Comparison of ENCODE assay signal across 17 cellular contexts in the genomic region with DNA sequence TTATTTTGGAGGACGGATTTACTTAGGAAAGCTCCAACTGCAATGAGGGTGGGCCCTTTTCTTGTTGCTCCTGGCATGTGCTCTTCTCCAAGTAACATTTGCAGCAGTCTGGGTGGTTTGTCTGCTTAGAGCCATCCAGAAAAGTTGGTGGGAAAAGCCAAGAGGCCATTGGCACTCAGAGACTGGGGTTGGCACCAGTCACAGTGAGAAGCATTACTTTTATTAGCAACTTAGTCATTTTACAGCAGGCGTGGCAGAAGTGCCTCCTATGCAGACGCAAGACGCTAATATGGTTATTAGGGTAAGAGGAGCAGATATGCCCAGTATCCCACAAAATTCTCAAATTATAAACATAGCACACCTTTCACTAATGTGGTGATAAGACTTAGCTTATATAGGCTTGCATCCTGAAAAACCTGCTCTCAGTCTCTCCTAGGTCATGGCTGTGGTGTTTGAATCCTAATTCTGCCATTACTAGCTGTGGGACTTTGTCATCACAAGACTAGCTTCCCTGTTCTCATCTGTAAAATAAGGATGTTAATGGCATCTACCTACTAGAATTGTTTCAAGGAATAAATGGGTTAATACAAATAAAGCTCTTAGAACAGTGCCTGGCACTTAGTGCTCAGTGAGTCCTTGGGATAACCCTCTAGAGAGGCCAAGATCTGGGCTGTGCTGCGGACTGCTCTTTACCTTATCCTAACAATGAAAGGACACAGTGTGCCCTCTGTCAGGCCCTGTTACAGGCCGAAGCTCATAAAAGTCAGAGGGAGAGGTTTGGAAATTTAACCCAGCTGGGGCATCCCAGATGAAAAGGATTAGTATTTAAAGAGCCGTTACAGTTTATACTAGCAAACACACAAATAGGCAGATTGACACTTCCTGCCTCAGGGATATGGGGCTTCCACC.
DNase-seq lines count a peak whose midpoint lies in the region; ATAC-seq and TF ChIP-seq lines count a peak whose summit lies in the region.
"Had no signal": no experiment of that assay in that cellular context is flagged by ENCODE, and none has a peak within 500 bp of the region (broad histone marks: within the 10 kb centered on the region; RNA-seq: fewer than 3 reads in every experiment).

No MANE protein-coding gene starts in this region.

- TF ChIP-seq EP300 in stomach (IDR thresholded peaks at IDR 0.05): no peak
- TF ChIP-seq EP300 in SK-N-SH (IDR thresholded peaks at IDR 0.05; ENCODE audit: borderline replicate concordance in 1 of 2, low read depth in 1 of 2, low read length in 1 of 2): no peak

- H3K27me3 ChIP-seq in stomach (no peaks in the 10 kb centered on the region), A673 (replicated peaks; ENCODE audit: insufficient read depth, low read depth, low read length, poor library complexity) (no peaks in the 10 kb centered on the region), SK-N-SH (ENCODE audit: insufficient read depth) (no peaks in the 10 kb centered on the region)

- BruUV-seq in A673 (replicated peaks; lab: Mats Ljungman, UMichigan): no TSS peak

- H3K9ac ChIP-seq in SK-N-SH: no peak overlapping the region

- WGBS in stomach, 5 donors: 47 to 65% (median 54%) methylated on average over 7 of the region's 7 CpGs
- WGBS in SK-N-SH (ENCODE audit: low lambda C conversion rate): 85% methylated on average over 7 of the region's 7 CpGs

- TF ChIP-seq CTCF in mesothelial cell of epicardium (IDR thresholded peaks at IDR 0.05; ENCODE audit: unreplicated experiment): no peak
- TF ChIP-seq CTCF in stomach (IDR thresholded peaks at IDR 0.05): no peak
- TF ChIP-seq CTCF in A673 (conservative IDR thresholded peaks at IDR 0.05; ENCODE audit: low read depth, low read length): no peak
- no peak for TF ChIP-seq CTCF in SK-N-SH (IDR thresholded peaks at IDR 0.05)

- TF ChIP-seq RAD21 in SK-N-SH (IDR thresholded peaks at IDR 0.05; ENCODE audit: low read length): no peak

- H3K9me3 ChIP-seq in stomach (no peaks in the 10 kb centered on the region), A673 (ENCODE audit: low read depth, low read length, poor library complexity, severe bottlenecking) (no peaks in the 10 kb centered on the region), SK-N-SH (no peaks in the 10 kb centered on the region)

- H3K4me3 Mint-ChIP-seq in mesothelial cell of epicardium: no peak overlapping the region
- H3K4me3 Mint-ChIP-seq: activated naive CD8-positive, alpha-beta T cell; effector memory CD8-positive, alpha-beta T cell had no signal

- H3K4me2 ChIP-seq in SK-N-SH: no peak overlapping the region

- no peaks in the 10 kb centered on the region for H3K9me2 ChIP-seq in SK-N-SH

- CTCF ChIA-PET in A673 (lab: Charles Lee) (interaction anchor here (0.6 kb wide), 1 partner anchor 59 kb away, joined by 3 read pairs; no protein-coding TSS in a partner anchor), SK-N-SH (lab: Yijun Ruan, JAX) (interaction anchor here (0.8 to 1.8 kb wide), 4 partner anchors 14 to 254 kb away, joined by 3 to 7 read pairs (median 3); no protein-coding TSS in a partner anchor)

- peak overlapping the region; percentile 27 to 59 (median 44) for H3K27ac ChIP-seq in stomach
- H3K27ac ChIP-seq in A673 (ENCODE audit: low read depth, low read length, poor library complexity, severe bottlenecking): no peak overlapping the region
- no peak overlapping the region; a peak in 1 of 4 replicates for H3K27ac ChIP-seq in SK-N-SH (ENCODE audit: low read depth in 2 of 2, low read length in 1 of 2)

- H3K27me3 Mint-ChIP-seq in mesothelial cell of epicardium (ENCODE audit: low read depth): no peaks in the 10 kb centered on the region

- peaks cover 35% of the 10 kb centered on the region for H3K4me1 Mint-ChIP-seq in mesothelial cell of epicardium

- intact Hi-C loops in Right ventricle myocardium superior (cut with DNase I) (no loop called here), stomach (cut with DNase I; ENCODE audit: low total_unique reads) (no loop called here), A673 (cut with micrococcal nuclease; ENCODE audit: unreplicated experiment) (no loop called here)

- ATAC-seq in Right ventricle myocardium superior (ENCODE audit: poor library complexity): peak; percentile 95
- ATAC-seq in HG02885 (IDR thresholded peaks at IDR 0.05; ENCODE audit: poor library complexity, unreplicated experiment): no peak
- ATAC-seq: effector memory CD8-positive, alpha-beta T cell had no signal

- TF ChIP-seq POLR2A in stomach (IDR thresholded peaks at IDR 0.05): no peak

- H3K4me1 ChIP-seq in stomach (peaks cover 9 to 31% (median 24%) of the 10 kb centered on the region in 4 donors), A673 (ENCODE audit: insufficient read depth, low read length, poor library complexity, severe bottlenecking) (peaks cover 10% of the 10 kb centered on the region), SK-N-SH (ENCODE audit: control insufficient read depth in 1 of 2, insufficient read depth in 2 of 2, low read depth in 1 of 2, low read length in 1 of 2) (no peaks in the 10 kb centered on the region; a peak in 1 of 4 replicates)

- H3K36me3 ChIP-seq in stomach (no peaks in the 10 kb centered on the region), A673 (ENCODE audit: insufficient read depth, low read length, poor library complexity, severe bottlenecking) (no peaks in the 10 kb centered on the region), SK-N-SH (replicated peaks in 1 of 2; ENCODE audit: control insufficient read depth in 1 of 2, insufficient read depth in 2 of 2, low read length in 1 of 2) (no peaks in the 10 kb centered on the region)

- H3K4me3 ChIP-seq in stomach (no peak overlapping the region), A673 (ENCODE audit: low read depth, low read length, poor library complexity, severe bottlenecking) (no peak overlapping the region), SK-N-SH (ENCODE audit: low read depth in 2 of 2, low read length in 1 of 2) (no peak overlapping the region)

- no peak overlapping the region for H2AFZ ChIP-seq in SK-N-SH (ENCODE audit: low read depth)

- no peaks in the 10 kb centered on the region for H3K79me2 ChIP-seq in SK-N-SH (ENCODE audit: insufficient read depth)

- H3K9me3 Mint-ChIP-seq in mesothelial cell of epicardium: no peaks in the 10 kb centered on the region
- H3K9me3 Mint-ChIP-seq: effector memory CD8-positive, alpha-beta T cell had no signal

- peak; percentile 68 for DNase-seq in NCI-H82 (lab: John Stamatoyannopoulos, UW)
- peak; percentile 60 for DNase-seq in Right ventricle myocardium superior
- no peak for DNase-seq in mesothelial cell of epicardium (ENCODE audit: low spot score in 2 of 2, unreplicated experiment in 2 of 2)
- DNase-seq in stomach: peak; percentile 61
- no peak for DNase-seq in A673 (ENCODE audit: low spot score)
- DNase-seq in SK-N-SH: no peak
- no peak for DNase-seq in NCI-H2171 treated with DMSO at 0.1 percent for 48 hours (lab: John Stamatoyannopoulos, UW)
- DNase-seq: activated CD4-positive, alpha-beta T cell treated with anti-CD3 and anti-CD28 coated beads, Interleukin-2, amount 50 U/mL, for 4 hours; activated T-cell treated with anti-CD3 and anti-CD28 coated beads, Interleukin-2, amount 50 U/mL, for 1 hour; effector memory CD8-positive, alpha-beta T cell; midbrain; NCI-H146; NCI-H510A; occipital lobe; substantia nigra had no signal

- POLR2A ChIA-PET in A673 (lab: Charles Lee; ENCODE audit: low non-redundant PET) (no interaction called here), SK-N-SH (lab: Yijun Ruan, JAX) (no interaction called here)

- H4K20me1 ChIP-seq in SK-N-SH (ENCODE audit: insufficient read depth): no peaks in the 10 kb centered on the region

- H3K36me3 Mint-ChIP-seq in mesothelial cell of epicardium: peaks cover 2% of the 10 kb centered on the region
- H3K36me3 Mint-ChIP-seq: activated naive CD8-positive, alpha-beta T cell had no signal

- H3K27ac Mint-ChIP-seq in mesothelial cell of epicardium: peak overlapping the region; percentile 3
- H3K27ac Mint-ChIP-seq: activated naive CD8-positive, alpha-beta T cell; effector memory CD8-positive, alpha-beta T cell had no signal

- no peaks in the 10 kb centered on the region for H3F3A ChIP-seq in SK-N-SH (replicated peaks; ENCODE audit: insufficient read depth)

TF ChIP-seq in SK-N-SH, 30 proteins besides CTCF, POLR2A, EP300 and RAD21:
- TF ChIP-seq, protein P1, sequence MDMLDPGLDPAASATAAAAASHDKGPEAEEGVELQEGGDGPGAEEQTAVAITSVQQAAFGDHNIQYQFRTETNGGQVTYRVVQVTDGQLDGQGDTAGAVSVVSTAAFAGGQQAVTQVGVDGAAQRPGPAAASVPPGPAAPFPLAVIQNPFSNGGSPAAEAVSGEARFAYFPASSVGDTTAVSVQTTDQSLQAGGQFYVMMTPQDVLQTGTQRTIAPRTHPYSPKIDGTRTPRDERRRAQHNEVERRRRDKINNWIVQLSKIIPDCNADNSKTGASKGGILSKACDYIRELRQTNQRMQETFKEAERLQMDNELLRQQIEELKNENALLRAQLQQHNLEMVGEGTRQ (IDR thresholded peaks at IDR 0.05; ENCODE audit: borderline replicate concordance, low read depth, low read length): no peak
- TF ChIP-seq SIN3A (IDR thresholded peaks at IDR 0.05; ENCODE audit: borderline replicate concordance, low read depth, low read length) (no peak), POLR2AphosphoS5 (IDR thresholded peaks at IDR 0.05; ENCODE audit: low read depth, low read length) (no peak), FOXJ3 (CRISPR knock-in tag; IDR thresholded peaks at IDR 0.05) (no peak), SMC3 (IDR thresholded peaks at IDR 0.05; ENCODE audit: low read depth, low read length) (no peak), TEAD4 (IDR thresholded peaks at IDR 0.05; ENCODE audit: borderline replicate concordance, insufficient read depth) (no peak), RXRA (IDR thresholded peaks at IDR 0.05; ENCODE audit: borderline replicate concordance, low read depth) (no peak), MEF2A (IDR thresholded peaks at IDR 0.05; ENCODE audit: borderline replicate concordance, low read depth) (no peak), GABPA (IDR thresholded peaks at IDR 0.05; ENCODE audit: low read depth) (no peak), NRF1 (IDR thresholded peaks at IDR 0.05; ENCODE audit: low read depth, low read length) (no peak), ELF1 (IDR thresholded peaks at IDR 0.05) (no peak), TAF1 (IDR thresholded peaks at IDR 0.05; ENCODE audit: borderline replicate concordance, low read depth, low read length) (no peak), FOXM1 (IDR thresholded peaks at IDR 0.05; ENCODE audit: low read depth) (no peak), RFX5 (IDR thresholded peaks at IDR 0.05; ENCODE audit: low read length) (no peak)
- TF ChIP-seq, protein P2, sequence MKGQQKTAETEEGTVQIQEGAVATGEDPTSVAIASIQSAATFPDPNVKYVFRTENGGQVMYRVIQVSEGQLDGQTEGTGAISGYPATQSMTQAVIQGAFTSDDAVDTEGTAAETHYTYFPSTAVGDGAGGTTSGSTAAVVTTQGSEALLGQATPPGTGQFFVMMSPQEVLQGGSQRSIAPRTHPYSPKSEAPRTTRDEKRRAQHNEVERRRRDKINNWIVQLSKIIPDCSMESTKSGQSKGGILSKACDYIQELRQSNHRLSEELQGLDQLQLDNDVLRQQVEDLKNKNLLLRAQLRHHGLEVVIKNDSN (IDR thresholded peaks at IDR 0.05; ENCODE audit: borderline replicate concordance, low read depth): no peak

Comparison
In these comparisons a context has a peak if more than half of its experiments do, and no peak if none do; other contexts are left out.
1. DNase-seq: peak in NCI-H82 (single experiment), Right ventricle myocardium superior (single experiment) and stomach (single experiment); none in mesothelial cell of epicardium (0 of 2), A673 (single experiment), SK-N-SH (single experiment) and NCI-H2171 treated with DMSO at 0.1 percent for 48 hours (single experiment).
2. H3K27ac ChIP-seq: peak in stomach (5 of 5); none in A673 (single experiment) and SK-N-SH (0 of 2).